20 cellular contexts compared by ENCODE assay signal in the genomic region with DNA sequence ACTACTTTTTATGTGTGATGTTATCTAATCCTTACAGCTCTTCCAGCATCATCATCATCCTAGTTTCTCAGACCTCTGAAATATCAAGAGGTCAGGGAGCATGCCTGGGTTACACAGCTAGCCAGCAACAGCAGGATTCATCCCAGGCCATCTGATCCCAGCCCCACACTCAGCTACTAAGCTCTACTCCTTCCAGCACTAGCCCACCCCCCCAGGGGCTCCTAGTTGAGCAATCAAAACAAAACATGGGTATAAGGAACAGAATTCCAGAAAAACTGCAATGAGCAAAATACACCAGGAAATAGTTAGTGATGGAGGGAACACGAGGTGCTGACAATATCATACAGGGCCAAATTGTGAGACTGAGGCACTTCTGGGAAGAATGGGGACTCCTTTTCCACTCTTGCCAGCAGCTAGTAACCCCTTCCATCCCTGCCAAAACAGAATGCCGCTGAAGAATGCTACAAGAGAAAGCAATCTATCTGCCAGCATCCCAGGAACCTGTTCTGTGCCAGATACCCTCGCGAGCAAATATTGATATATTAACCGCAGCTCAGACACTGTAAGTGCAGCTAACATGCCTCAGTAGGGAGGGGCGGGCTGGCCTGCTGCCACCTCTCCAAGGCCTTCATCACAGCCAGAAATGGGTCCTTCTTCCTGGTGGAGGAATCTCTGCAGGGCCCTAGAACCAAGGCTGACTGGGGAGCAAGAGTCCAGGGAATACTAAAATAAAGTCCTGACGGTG.
A peak's percentile ranks its signal among the peaks of the same experiment; 100 is the strongest.
DNase-seq lines count a peak whose midpoint lies in the region; FAIRE-seq and TF ChIP-seq lines count a peak whose summit lies in the region.
"Had no signal": no experiment of that assay in that cellular context is flagged by ENCODE, and none has a peak within 500 bp of the region (broad histone marks: within the 10 kb centered on the region; RNA-seq: fewer than 3 reads in every experiment).

No MANE protein-coding gene starts in this region.

- H3K9me3 Mint-ChIP-seq in activated CD4-positive, alpha-beta memory T cell treated with anti-CD3 and anti-CD28 coated beads, Interleukin-2, amount 10 ng/mL, durations not matched to agents 7 days and 5 days, result no peaks in the 10 kb centered on the region
- H3K9me3 Mint-ChIP-seq: memory B cell had no signal

- no peak for TF ChIP-seq CTCF in HEK293 (tag by site-specific recombination; IDR thresholded peaks at IDR 0.05)
- no peak for TF ChIP-seq CTCF in stomach (IDR thresholded peaks at IDR 0.05)
- no peak for TF ChIP-seq CTCF in Peyer's patch (IDR thresholded peaks at IDR 0.05)

- POLR2A ChIA-PET in HEK293 (lab: Yijun Ruan, JAX), result no interaction called here
- POLR2A ChIA-PET in activated CD4-positive, alpha-beta memory T cell treated with anti-CD3 and anti-CD28 coated beads, Interleukin-2, amount 10 ng/mL, durations not matched to agents 7 days and 5 days (lab: Charles Lee), result no interaction called here

- H3K4me1 ChIP-seq in HEK293 (ENCODE audit: control insufficient read depth, insufficient read depth, low read length), result 0 out of 2 replicates have a peak, but pooled peaks cover 2% of the 10 kb centered on the region
- peaks cover 11 to 46% (median 37%) of the 10 kb centered on the region in 4 donors for H3K4me1 ChIP-seq in stomach
- no peaks in the 10 kb centered on the region for H3K4me1 ChIP-seq in Peyer's patch

- CTCF ChIA-PET in HEK293 (lab: Yijun Ruan, JAX), result no interaction called here
- CTCF ChIA-PET in activated CD4-positive, alpha-beta memory T cell treated with anti-CD3 and anti-CD28 coated beads, Interleukin-2, amount 10 ng/mL, durations not matched to agents 7 days and 5 days (lab: Charles Lee), result no interaction called here

- 23 to 50% (median 31%) methylated on average over 7 of the region's 7 CpGs for WGBS in stomach, 5 donors

- H3K27ac Mint-ChIP-seq in activated CD4-positive, alpha-beta memory T cell treated with anti-CD3 and anti-CD28 coated beads, Interleukin-2, amount 10 ng/mL, durations not matched to agents 7 days and 5 days, result no peak overlapping the region
- H3K27ac Mint-ChIP-seq: B cell, memory B cell had no signal

- H3K36me3 Mint-ChIP-seq in activated CD4-positive, alpha-beta memory T cell treated with anti-CD3 and anti-CD28 coated beads, Interleukin-2, amount 10 ng/mL, durations not matched to agents 7 days and 5 days (ENCODE audit: low read depth), result no peaks in the 10 kb centered on the region
- H3K36me3 Mint-ChIP-seq: memory B cell had no signal

- intact Hi-C loops in stomach (cut with DNase I; ENCODE audit: low total_unique reads), result no loop called here

- no peaks in the 10 kb centered on the region for H3K9me3 ChIP-seq in HEK293 (ENCODE audit: control insufficient read depth, insufficient read depth, low read depth, low read length)
- H3K9me3 ChIP-seq in stomach, result no peaks in the 10 kb centered on the region
- no peaks in the 10 kb centered on the region for H3K9me3 ChIP-seq in Peyer's patch

- H3K27me3 Mint-ChIP-seq in activated CD4-positive, alpha-beta memory T cell treated with anti-CD3 and anti-CD28 coated beads, Interleukin-2, amount 10 ng/mL, durations not matched to agents 7 days and 5 days, result no peaks in the 10 kb centered on the region
- H3K27me3 Mint-ChIP-seq: B cell had no signal

- TF ChIP-seq EP300 in stomach (IDR thresholded peaks at IDR 0.05), result no peak

- H3K27ac ChIP-seq in HEK293 (ENCODE audit: extremely low read depth, low read depth, low read length), result no peak overlapping the region
- peak overlapping the region; percentile 54 to 76 (median 67) for H3K27ac ChIP-seq in stomach
- H3K27ac ChIP-seq in Peyer's patch, result no peak overlapping the region
- H3K27ac ChIP-seq: KMS-11 had no signal

- H3K4me3 ChIP-seq in HEK293 (ENCODE audit: low read depth, low read length), result no peak overlapping the region
- no peak overlapping the region for H3K4me3 ChIP-seq in stomach
- no peak overlapping the region for H3K4me3 ChIP-seq in Peyer's patch

- H3K4me1 Mint-ChIP-seq in activated CD4-positive, alpha-beta memory T cell treated with anti-CD3 and anti-CD28 coated beads, Interleukin-2, amount 10 ng/mL, durations not matched to agents 7 days and 5 days, result no peaks in the 10 kb centered on the region
- H3K4me1 Mint-ChIP-seq: B cell, memory B cell had no signal

- H3K27me3 ChIP-seq in stomach (no peaks in the 10 kb centered on the region), Peyer's patch (no peaks in the 10 kb centered on the region)

- no peak for FAIRE-seq in RCC 7860 (lab: Jason Lieb, UNC)

- TF ChIP-seq POLR2A in stomach (IDR thresholded peaks at IDR 0.05), result no peak
- no peak for TF ChIP-seq POLR2A in Peyer's patch (IDR thresholded peaks at IDR 0.05)

- DNase-seq in SW480 (ENCODE audit: low spot score) (peak; percentile 31), kidney glomerular epithelial cell (lab: John Stamatoyannopoulos, UW) (peak; percentile 7), stomach (peak; percentile 97), T-helper 9 cell (no peak), Peyer's patch (no peak), RCC 7860 (ENCODE audit: low spot score) (no peak)
- no peak for DNase-seq in activated CD4-positive, alpha-beta memory T cell treated with anti-CD3 and anti-CD28 coated beads, Interleukin-2, amount 10 ng/mL, durations not matched to agents 7 days and 5 days
- DNase-seq: activated CD4-positive, alpha-beta T cell treated with anti-CD3 and anti-CD28 coated beads for 4 hours; activated naive CD4-positive, alpha-beta T cell treated with anti-CD3 and anti-CD28 coated beads, Interleukin-2, amount 50 U/mL, for 16 hours; effector CD4-positive, alpha-beta T cell; GOT3; NCI-H1436; NCI-H345; NK-92 treated with Interleukin-12 subunit alpha and Interleukin-12 subunit beta, amount 100 ng/mL, for 24 hours; SHP77 treated with DMSO at 0.1 percent for 48 hours; stimulated activated CD4-positive, alpha-beta T cell treated with anti-CD3 and anti-CD28 coated beads, Interleukin-2, amount 100 ng/mL, for 24 hours had no signal

- no peak overlapping the region for H3K4me3 Mint-ChIP-seq in activated CD4-positive, alpha-beta memory T cell treated with anti-CD3 and anti-CD28 coated beads, Interleukin-2, amount 10 ng/mL, durations not matched to agents 7 days and 5 days
- H3K4me3 Mint-ChIP-seq: B cell, memory B cell had no signal

- H3K36me3 ChIP-seq in HEK293 (ENCODE audit: control insufficient read depth in 2 of 2, insufficient read depth in 1 of 2, low read length in 2 of 2) (no peaks in the 10 kb centered on the region), stomach (no peaks in the 10 kb centered on the region), Peyer's patch (no peaks in the 10 kb centered on the region)

TF ChIP-seq in HEK293, 187 proteins besides CTCF, POLR2A, EP300 and RAD21:
- TF ChIP-seq ZNF155 (tag by site-specific recombination; IDR thresholded peaks at IDR 0.05) (no peak), ZNF175 (tag by site-specific recombination; IDR thresholded peaks at IDR 0.05) (no peak), KLF1 (tag by site-specific recombination; IDR thresholded peaks at IDR 0.05) (0 out of 2 replicates have a peak, but pooled peaks have one; percentile 20)

Comparison
In these comparisons a context has a peak if more than half of its experiments do, and no peak if none do; other contexts are left out.
1. H3K27ac ChIP-seq: peak in stomach (5 of 5); none in HEK293 (single experiment) and Peyer's patch (0 of 4).
2. DNase-seq: peak in SW480 (single experiment), kidney glomerular epithelial cell (single experiment) and stomach (single experiment); none in activated CD4-positive, alpha-beta memory T cell treated with anti-CD3 and anti-CD28 coated beads, Interleukin-2, amount 10 ng/mL, durations not matched to agents 7 days and 5 days (single experiment), T-helper 9 cell (single experiment), Peyer's patch (0 of 3) and RCC 7860 (single experiment).